ENCODE assay signal across 12 cellular contexts in genomic region chr17:17120716-17121115, GRCh38.
DNase-seq lines count a peak whose midpoint lies in the region; ATAC-seq, FAIRE-seq and TF ChIP-seq lines count a peak whose summit lies in the region.
"Had no signal": no experiment of that assay in that cellular context is flagged by ENCODE, and none has a peak within 500 bp of the region (broad histone marks: within the 10 kb centered on the region; RNA-seq: fewer than 3 reads in every experiment).

No MANE protein-coding gene starts in this region.

- H3K27ac Mint-ChIP-seq in nephron progenitor cell: peak overlapping the region; percentile 89

- H3K36me3 ChIP-seq in BLaER1 (peaks cover 24% of the 10 kb centered on the region), esophagus muscularis mucosa (no peaks in the 10 kb centered on the region), HepG2 (replicated peaks in 1 of 2; ENCODE audit: control insufficient read depth in 1 of 2, insufficient read depth in 2 of 2, low read length in 2 of 2) (no peaks in the 10 kb centered on the region)
- H3K36me3 ChIP-seq: MG63 had no signal

- no peak for FAIRE-seq in HepG2 (lab: Jason Lieb, UNC)
- FAIRE-seq: TTC549 had no signal

- in situ Hi-C loops in HepG2 (cut with HindIII; ENCODE audit: extremely low pct_ligation_motif_present, low pct_unique_long_range_greater_than_20kb): no loop called here

- H3K4me3 ChIP-seq in BLaER1 (no peak overlapping the region), esophagus muscularis mucosa (no peak overlapping the region), HepG2 (replicated peaks in 1 of 3; ENCODE audit: insufficient read depth in 1 of 3, low read depth in 2 of 3, low read length in 3 of 3) (no peak overlapping the region)
- H3K4me3 ChIP-seq: MG63 had no signal

- peaks cover 2% of the 10 kb centered on the region for H3K79me2 ChIP-seq in HepG2 (ENCODE audit: insufficient read depth, low read length)

- intact Hi-C loops in esophagus muscularis mucosa (cut with DNase I): no loop called here
- intact Hi-C loops in HepG2 (cut with micrococcal nuclease; ENCODE audit: unreplicated experiment): no loop called here

- H2AFZ ChIP-seq in HepG2 (ENCODE audit: low read length): no peak overlapping the region

- H3K4me2 ChIP-seq in BLaER1 (peak overlapping the region; percentile 87), HepG2 (ENCODE audit: low read depth, low read length) (no peak overlapping the region)

- no peak; the same call in 2 of the 3 replicates for ATAC-seq in HepG2

- H3K27me3 Mint-ChIP-seq in nephron progenitor cell (ENCODE audit: low read depth, poor library complexity): peaks cover 7% of the 10 kb centered on the region

- H3K27ac ChIP-seq in BLaER1: peak overlapping the region; percentile 73; the same call in 1 of the 2 replicates
- peak overlapping the region; percentile 30 to 55 (median 42) for H3K27ac ChIP-seq in esophagus muscularis mucosa (replicated peaks in 1 of 4)
- H3K27ac ChIP-seq in HepG2 (ENCODE audit: extremely low read length, insufficient read depth, low read length): no peak overlapping the region

- no peaks in the 10 kb centered on the region for H3K27me3 ChIP-seq in BLaER1
- H3K27me3 ChIP-seq in esophagus muscularis mucosa: no peaks in the 10 kb centered on the region
- H3K27me3 ChIP-seq in HepG2 (ENCODE audit: control insufficient read depth in 1 of 2, insufficient read depth in 2 of 2, low read length in 2 of 2): no peaks in the 10 kb centered on the region; a peak in 1 of 5 replicates
- H3K27me3 ChIP-seq: MG63 had no signal

- no peak overlapping the region; the same call in 1 of the 2 replicates for H3K9ac ChIP-seq in BLaER1
- no peak overlapping the region for H3K9ac ChIP-seq in HepG2 (ENCODE audit: insufficient read depth, low read depth, low read length)

- peaks cover 38% of the 10 kb centered on the region for H3K4me1 Mint-ChIP-seq in nephron progenitor cell

- WGBS in esophagus muscularis mucosa: 29% methylated on average over 3 of the region's 3 CpGs
- WGBS in HepG2 (ENCODE audit: low lambda C conversion rate): 100% methylated on average over 1 of the region's 3 CpGs

- H3K4me1 ChIP-seq in BLaER1 (peaks cover 99% of the 10 kb centered on the region), esophagus muscularis mucosa (peaks cover 54 to 77% (median 67%) of the 10 kb centered on the region in 4 donors), HepG2 (ENCODE audit: insufficient read depth, low read length) (peaks cover 36% of the 10 kb centered on the region)

- peaks cover 100% of the 10 kb centered on the region for H4K20me1 ChIP-seq in BLaER1
- H4K20me1 ChIP-seq in HepG2 (ENCODE audit: insufficient read depth, low read length): no peaks in the 10 kb centered on the region; the same call in 1 of the 2 replicates

- CTCF ChIA-PET in HepG2 (lab: Yijun Ruan, JAX; ENCODE audit: low intra/inter-chr PET ratio, low total read pairs): no interaction called here

- peak; percentile 73 for DNase-seq in NCI-H69 (lab: John Stamatoyannopoulos, UW)
- no peak for DNase-seq in esophagus muscularis mucosa (ENCODE audit: extremely low spot score)
- DNase-seq in nephron progenitor cell: no peak
- DNase-seq in HepG2 (ENCODE audit: low spot score): no peak
- DNase-seq in EL: no peak
- DNase-seq in activated T-cell treated with anti-CD3 and anti-CD28 coated beads, Interleukin-2, amount 50 U/mL, for 48 hours: no peak
- DNase-seq in anterior cingulate cortex (lab: John Stamatoyannopoulos, UW): no peak
- DNase-seq: activated naive CD4-positive, alpha-beta T cell treated with Interleukin-2 at 50 U/mL for 16 hours; MG63; NCI-H774 had no signal

- no peaks in the 10 kb centered on the region for H3K9me3 ChIP-seq in BLaER1
- H3K9me3 ChIP-seq in esophagus muscularis mucosa: no peaks in the 10 kb centered on the region
- H3K9me3 ChIP-seq in HepG2 (ENCODE audit: low read length): no peaks in the 10 kb centered on the region
- H3K9me3 ChIP-seq: MG63 had no signal

- no peak for TF ChIP-seq RAD21 in HepG2 (CRISPR knock-in tag; IDR thresholded peaks at IDR 0.05)

- TF ChIP-seq EP300 in esophagus muscularis mucosa (IDR thresholded peaks at IDR 0.05) (no peak), HepG2 (IDR thresholded peaks at IDR 0.05; ENCODE audit: low read depth in 2 of 2, low read length in 2 of 2) (no peak), HepG2 (CRISPR knock-in tag; IDR thresholded peaks at IDR 0.05; ENCODE audit: borderline replicate concordance) (no peak)

- POLR2A ChIA-PET in HepG2 (lab: Yijun Ruan, JAX): no interaction called here

- no peaks in the 10 kb centered on the region for H3K36me3 Mint-ChIP-seq in nephron progenitor cell (ENCODE audit: low read depth)

- H3K9me3 Mint-ChIP-seq in nephron progenitor cell: no peaks in the 10 kb centered on the region

- TF ChIP-seq CTCF in esophagus muscularis mucosa (IDR thresholded peaks at IDR 0.05) (no peak), nephron progenitor cell (IDR thresholded peaks at IDR 0.05) (no peak), HepG2 (CRISPR knock-in tag; IDR thresholded peaks at IDR 0.05) (no peak)

- TF ChIP-seq POLR2A in esophagus muscularis mucosa (IDR thresholded peaks at IDR 0.05; ENCODE audit: low read depth) (no peak), HepG2 (IDR thresholded peaks at IDR 0.05; ENCODE audit: insufficient read depth in 1 of 2, low read depth in 2 of 2, low read length in 2 of 2) (no peak)

- no peak overlapping the region for H3K4me3 Mint-ChIP-seq in nephron progenitor cell

- BruUV-seq in HepG2 (replicated peaks; lab: Mats Ljungman, UMichigan): no TSS peak

TF ChIP-seq in HepG2, 621 proteins besides CTCF, POLR2A, EP300 and RAD21:
- TF ChIP-seq POLR2G (IDR thresholded peaks at IDR 0.05; ENCODE audit: low read depth, low read length) (no peak), HIC2 (CRISPR knock-in tag; IDR thresholded peaks at IDR 0.05; ENCODE audit: low read depth) (no peak), ZFP90 (CRISPR knock-in tag; IDR thresholded peaks at IDR 0.05; ENCODE audit: borderline replicate concordance) (no peak), ZNF709 (CRISPR knock-in tag; IDR thresholded peaks at IDR 0.05) (no peak), ZNF615 (CRISPR knock-in tag; IDR thresholded peaks at IDR 0.05; ENCODE audit: borderline replicate concordance) (no peak), ZBTB49 (CRISPR knock-in tag; IDR thresholded peaks at IDR 0.05; ENCODE audit: borderline replicate concordance) (no peak), KDM2A (CRISPR knock-in tag; IDR thresholded peaks at IDR 0.05; ENCODE audit: borderline replicate concordance, low read depth) (no peak), ZNF446 (CRISPR knock-in tag; IDR thresholded peaks at IDR 0.05) (no peak)
